In the genomic region with DNA sequence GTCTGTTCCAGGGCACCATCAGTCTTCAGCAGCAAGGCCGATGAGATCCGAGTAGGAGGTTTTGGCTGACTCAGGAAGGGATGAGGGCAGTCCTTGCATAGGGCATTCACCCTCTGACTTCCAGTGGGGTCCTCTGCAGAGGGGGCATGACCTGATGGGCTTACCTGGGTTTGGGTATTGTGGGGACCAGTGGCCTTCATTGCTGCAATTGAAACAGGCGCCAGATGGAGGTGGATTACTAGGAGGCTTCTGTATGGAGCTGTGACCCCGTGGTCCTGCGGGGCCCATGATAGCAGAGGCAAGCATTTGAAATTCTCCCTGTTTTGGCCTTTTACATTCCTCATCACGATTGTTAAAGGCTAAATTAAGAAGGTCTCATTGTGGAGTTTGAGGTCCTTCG, we compare ENCODE assay signal across 29 cellular contexts.
"Had no signal": no experiment of that assay in that cellular context is flagged by ENCODE, and none has a peak within 500 bp of the region (broad histone marks: within the 10 kb centered on the region; RNA-seq: fewer than 3 reads in every experiment).

No MANE protein-coding gene starts in this region.

- H3K27ac Mint-ChIP-seq: naive B cell; naive thymus-derived CD8-positive, alpha-beta T cell; natural killer cell treated with Interleukin-12 subunit alpha and Interleukin-12 subunit beta and Interleukin-15 and Interleukin-18, amount 100 ng/mL, for 72 hours; nephron progenitor cell; progenitor cell of endocrine pancreas; stimulated activated effector memory CD8-positive, alpha-beta T cell treated with anti-CD3 and anti-CD28 coated beads, Interleukin-12 subunit alpha, Interleukin-12 subunit beta, amount 100 ng/mL, for 72 hours; stimulated activated naive B cell treated with anti-CD40 and anti-IgM and Interleukin-4, amounts not matched to agents 10 μg/mL and 1 μg/mL and 100 μg/mL, for 72 hours; stimulated activated naive CD8-positive, alpha-beta T cell treated with anti-CD3 and anti-CD28 coated beads, Interleukin-15, Interleukin-2, amounts not matched to agents 100 ng/mL and 50 ng/mL, for 24 hours had no signal

- DNase-seq: naive B cell; naive thymus-derived CD8-positive, alpha-beta T cell; nephron progenitor cell; nucleus accumbens; ovary; psoas muscle; right cardiac atrium; right lobe of liver; sigmoid colon; small intestine; stimulated activated CD4-positive, alpha-beta T cell treated with anti-CD3 and anti-CD28 coated beads, Interleukin-15, amount 100 ng/mL, for 24 hours; stimulated activated CD4-positive, alpha-beta T cell treated with anti-CD3 and anti-CD28 coated beads, Interleukin-2, amount 100 ng/mL, for 24 hours; stimulated activated CD4-positive, alpha-beta T cell treated with anti-CD3 and anti-CD28 coated beads, Interleukin-2, amount 100 ng/mL, for 48 hours; stimulated activated CD4-positive, alpha-beta T cell treated with anti-CD3 and anti-CD28 coated beads, Interleukin-4, amount 100 ng/mL, for 24 hours; stimulated activated naive B cell treated with anti-CD40 and anti-IgM and Interleukin-4, amounts not matched to agents 10 μg/mL and 1 μg/mL and 100 μg/mL, for 72 hours; stimulated activated naive CD4-positive, alpha-beta T cell treated with Interleukin-2 at 50 U/mL for 16 hours; stomach; thyroid gland; upper lobe of left lung had no signal

- H3K27me3 Mint-ChIP-seq: naive B cell; naive thymus-derived CD8-positive, alpha-beta T cell; natural killer cell treated with Interleukin-12 subunit alpha and Interleukin-12 subunit beta and Interleukin-15 and Interleukin-18, amount 100 ng/mL, for 72 hours; progenitor cell of endocrine pancreas; stimulated activated naive B cell treated with anti-CD40 and anti-IgM and Interleukin-4, amounts not matched to agents 10 μg/mL and 1 μg/mL and 100 μg/mL, for 72 hours; stimulated activated naive CD8-positive, alpha-beta T cell treated with anti-CD3 and anti-CD28 coated beads, Interleukin-15, Interleukin-2, amounts not matched to agents 100 ng/mL and 50 ng/mL, for 24 hours had no signal

- H3K27me3 ChIP-seq: neutrophil, ovary, right lobe of liver, sigmoid colon, stomach, thyroid gland, tibial nerve, upper lobe of left lung, vagina had no signal

- H3K4me1 Mint-ChIP-seq: naive B cell; nephron progenitor cell; neural crest cell; stimulated activated effector memory CD8-positive, alpha-beta T cell treated with anti-CD3 and anti-CD28 coated beads, Interleukin-12 subunit alpha, Interleukin-12 subunit beta, amount 100 ng/mL, for 72 hours; stimulated activated naive B cell treated with anti-CD40 and anti-IgM and Interleukin-4, amounts not matched to agents 10 μg/mL and 1 μg/mL and 100 μg/mL, for 72 hours had no signal

- H3K9ac ChIP-seq: parathyroid adenoma had no signal

- H3K36me3 ChIP-seq: neutrophil, ovary, right lobe of liver, sigmoid colon, stomach, thoracic aorta, thyroid gland, tibial nerve, upper lobe of left lung, vagina had no signal

- ATAC-seq: naive thymus-derived CD8-positive, alpha-beta T cell; natural killer cell treated with Interleukin-12 subunit alpha and Interleukin-12 subunit beta and Interleukin-15 and Interleukin-18, amount 100 ng/mL, for 72 hours; psoas muscle; right cardiac atrium; right lobe of liver; stimulated activated effector memory CD8-positive, alpha-beta T cell treated with anti-CD3 and anti-CD28 coated beads, Interleukin-12 subunit alpha, Interleukin-12 subunit beta, amount 100 ng/mL, for 72 hours; stimulated activated naive B cell treated with anti-CD40 and anti-IgM and Interleukin-4, amounts not matched to agents 10 μg/mL and 1 μg/mL and 100 μg/mL, for 72 hours had no signal

- H3K9me3 ChIP-seq: neutrophil, ovary, psoas muscle, right lobe of liver, thoracic aorta, thyroid gland, vagina had no signal

- H3K27ac ChIP-seq: neutrophil, ovary, parathyroid adenoma, psoas muscle, right lobe of liver, sigmoid colon, stomach, thoracic aorta, thyroid gland, tibial nerve, upper lobe of left lung, vagina had no signal

- H3K4me3 Mint-ChIP-seq: naive thymus-derived CD8-positive, alpha-beta T cell; natural killer cell treated with Interleukin-12 subunit alpha and Interleukin-12 subunit beta and Interleukin-15 and Interleukin-18, amount 100 ng/mL, for 72 hours; nephron progenitor cell; neural crest cell; stimulated activated effector memory CD8-positive, alpha-beta T cell treated with anti-CD3 and anti-CD28 coated beads, Interleukin-12 subunit alpha, Interleukin-12 subunit beta, amount 100 ng/mL, for 72 hours; stimulated activated naive B cell treated with anti-CD40 and anti-IgM and Interleukin-4, amounts not matched to agents 10 μg/mL and 1 μg/mL and 100 μg/mL, for 72 hours; stimulated activated naive CD8-positive, alpha-beta T cell treated with anti-CD3 and anti-CD28 coated beads, Interleukin-15, Interleukin-2, amounts not matched to agents 100 ng/mL and 50 ng/mL, for 24 hours had no signal

- H3K4me1 ChIP-seq: parathyroid adenoma, psoas muscle, right lobe of liver, sigmoid colon, stomach, thyroid gland, tibial nerve, upper lobe of left lung, vagina had no signal

- H3K4me3 ChIP-seq: ovary, psoas muscle, right lobe of liver, sigmoid colon, stomach, thoracic aorta, thyroid gland, tibial nerve, upper lobe of left lung, vagina had no signal

- H3K36me3 Mint-ChIP-seq: stimulated activated effector memory CD8-positive, alpha-beta T cell treated with anti-CD3 and anti-CD28 coated beads, Interleukin-12 subunit alpha, Interleukin-12 subunit beta, amount 100 ng/mL, for 72 hours had no signal
